15 cellular contexts compared by ENCODE assay signal in the genomic region with DNA sequence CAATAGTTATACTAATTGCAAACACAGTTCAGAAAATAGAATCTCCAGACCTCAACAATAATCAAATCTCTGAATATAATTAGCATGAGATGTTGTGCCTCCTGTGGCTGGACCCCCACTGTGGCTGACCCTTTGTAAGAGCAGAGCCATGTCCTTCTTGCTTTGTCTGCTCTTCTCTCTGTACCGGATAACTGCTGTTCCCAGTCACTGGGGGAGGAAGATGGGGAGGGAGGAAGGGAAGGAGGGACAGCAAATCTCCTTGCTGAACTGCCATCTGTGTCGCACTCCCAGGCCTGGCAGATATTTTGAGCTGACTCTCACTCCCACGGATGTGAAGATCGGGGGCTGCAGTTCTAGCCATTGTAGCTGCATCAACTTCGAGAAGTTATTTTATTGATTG.
DNase-seq lines count a peak whose midpoint lies in the region; ATAC-seq and TF ChIP-seq lines count a peak whose summit lies in the region.
"Had no signal": no experiment of that assay in that cellular context is flagged by ENCODE, and none has a peak within 500 bp of the region (broad histone marks: within the 10 kb centered on the region; RNA-seq: fewer than 3 reads in every experiment).

No MANE protein-coding gene starts in this region.

- H3K36me3 Mint-ChIP-seq in glutamatergic neuron (ENCODE audit: unreplicated experiment) = no peaks in the 10 kb centered on the region
- H3K36me3 Mint-ChIP-seq: CD8-positive, alpha-beta memory T cell had no signal

- peaks cover 12% of the 10 kb centered on the region for H3K4me1 Mint-ChIP-seq in glutamatergic neuron (ENCODE audit: low read depth, unreplicated experiment)
- H3K4me1 Mint-ChIP-seq: CD8-positive, alpha-beta memory T cell had no signal

- TF ChIP-seq CTCF in VCaP (conservative IDR thresholded peaks at IDR 0.05) (no peak), glutamatergic neuron (IDR thresholded peaks at IDR 0.05; ENCODE audit: partially characterized antibody, unreplicated experiment) (no peak), right lobe of liver (IDR thresholded peaks at IDR 0.05) (no peak)

- TF ChIP-seq POLR2A in right lobe of liver (IDR thresholded peaks at IDR 0.05) = no peak

- H3K27ac ChIP-seq in VCaP = peak overlapping the region; percentile 63; the same call in 1 of the 2 replicates
- H3K27ac ChIP-seq in right lobe of liver = no peak overlapping the region
- H3K27ac ChIP-seq: 22Rv1, HL-60 had no signal

- 19% methylated on average over 2 of the region's 5 CpGs for WGBS in right lobe of liver (ENCODE audit: insufficient coverage, low coverage, low lambda C conversion rate, missing lambda C conversion rate)

- H3K4me3 ChIP-seq in right lobe of liver = no peak overlapping the region

- H3K36me3 ChIP-seq in right lobe of liver = no peaks in the 10 kb centered on the region

- H3K27me3 ChIP-seq in right lobe of liver = no peaks in the 10 kb centered on the region

- H3K27me3 Mint-ChIP-seq in glutamatergic neuron (ENCODE audit: unreplicated experiment) = no peaks in the 10 kb centered on the region

- peak; percentile 29 for DNase-seq in NCI-H82 (lab: John Stamatoyannopoulos, UW)
- DNase-seq in NCI-H82 treated with DMSO at 0.1 percent for 48 hours (lab: John Stamatoyannopoulos, UW; ENCODE audit: unreplicated experiment) = no peak
- no peak for DNase-seq in glutamatergic neuron
- peak; percentile 60 for DNase-seq in retina
- DNase-seq in right lobe of liver = no peak
- DNase-seq in effector CD8-positive, alpha-beta T cell (lab: John Stamatoyannopoulos, UW) = no peak
- DNase-seq: Caco-2; CD8-positive, alpha-beta memory T cell; DND-41; GDM1; H7 had no signal

- H3K9me3 Mint-ChIP-seq in glutamatergic neuron (ENCODE audit: unreplicated experiment) = no peaks in the 10 kb centered on the region
- H3K9me3 Mint-ChIP-seq: CD8-positive, alpha-beta memory T cell had no signal

- H3K4me1 ChIP-seq in right lobe of liver = peaks cover 0 to 5% (median 0%) of the 10 kb centered on the region in 4 donors

- no peaks in the 10 kb centered on the region for H3K9me3 ChIP-seq in right lobe of liver
- H3K9me3 ChIP-seq: Caco-2 had no signal

- H3K27ac Mint-ChIP-seq in glutamatergic neuron (ENCODE audit: unreplicated experiment) = peak overlapping the region; percentile 56

- intact Hi-C loops in right lobe of liver (cut with DNase I) = no loop called here

- H3K4me3 Mint-ChIP-seq in glutamatergic neuron (ENCODE audit: unreplicated experiment) = no peak overlapping the region
- H3K4me3 Mint-ChIP-seq: CD8-positive, alpha-beta memory T cell had no signal

- ATAC-seq in right lobe of liver (no peak), GM21360 (IDR thresholded peaks at IDR 0.05; ENCODE audit: unreplicated experiment) (no peak)

Comparison
In these comparisons a context has a peak if more than half of its experiments do, and no peak if none do; other contexts are left out.
1. DNase-seq: peak in NCI-H82 (single experiment) and retina (single experiment); none in NCI-H82 treated with DMSO at 0.1 percent for 48 hours (single experiment), glutamatergic neuron (single experiment), right lobe of liver (0 of 3) and effector CD8-positive, alpha-beta T cell (single experiment).